In genomic region chr21:41560701-41561158, GRCh38 we compare ENCODE assay signal across 14 cellular contexts. TPM values are rescaled to one million over a fixed set of nuclear protein-coding genes. Genes with fewer than 3 reads are reported as not detected.
DNase-seq lines count a peak whose midpoint lies in the region; ATAC-seq and TF ChIP-seq lines count a peak whose summit lies in the region.
"Had no signal": no experiment of that assay in that cellular context is flagged by ENCODE, and none has a peak within 500 bp of the region (broad histone marks: within the 10 kb centered on the region; RNA-seq: fewer than 3 reads in every experiment).

No MANE protein-coding gene starts in this region.

- H3K27me3 ChIP-seq in Peyer's patch (no peaks in the 10 kb centered on the region), muscle layer of duodenum (ENCODE audit: low read depth, low read length) (no peaks in the 10 kb centered on the region)

- no peak overlapping the region for H3K4me3 Mint-ChIP-seq in activated naive CD8-positive, alpha-beta T cell treated with anti-CD3 and anti-CD28 coated beads, Interleukin-2, amount 50 U/mL, for 24 hours

- no peaks in the 10 kb centered on the region for H3K9me3 Mint-ChIP-seq in activated naive CD8-positive, alpha-beta T cell treated with anti-CD3 and anti-CD28 coated beads, Interleukin-2, amount 50 U/mL, for 24 hours

- H3K4me1 Mint-ChIP-seq in activated naive CD8-positive, alpha-beta T cell treated with anti-CD3 and anti-CD28 coated beads, Interleukin-2, amount 50 U/mL, for 24 hours: peaks cover 18% of the 10 kb centered on the region

- H3K9me3 ChIP-seq in Peyer's patch (no peaks in the 10 kb centered on the region), muscle layer of duodenum (ENCODE audit: control insufficient read depth in 1 of 2, low read length in 2 of 2) (no peaks in the 10 kb centered on the region)

- no peak overlapping the region for H3K4me3 ChIP-seq in Peyer's patch
- no peak overlapping the region for H3K4me3 ChIP-seq in muscle layer of duodenum (ENCODE audit: low read depth in 1 of 2, low read length in 2 of 2)

- no peak overlapping the region for H3K27ac Mint-ChIP-seq in activated naive CD8-positive, alpha-beta T cell treated with anti-CD3 and anti-CD28 coated beads, Interleukin-2, amount 50 U/mL, for 24 hours

- H3K27ac ChIP-seq in Peyer's patch (peak overlapping the region in 3 of 4 donors; percentile 72 to 89 (median 88)), muscle layer of duodenum (ENCODE audit: low read length) (peak overlapping the region; percentile 40)

- peak; percentile 48 to 77 for TF ChIP-seq POLR2A in Peyer's patch (IDR thresholded peaks at IDR 0.05)

- no peaks in the 10 kb centered on the region for H3K36me3 Mint-ChIP-seq in activated naive CD8-positive, alpha-beta T cell treated with anti-CD3 and anti-CD28 coated beads, Interleukin-2, amount 50 U/mL, for 24 hours (ENCODE audit: low read depth)

- peak in 3 of 6 experiments; percentile 39 to 60 (median 57) for TF ChIP-seq CTCF in Peyer's patch (IDR thresholded peaks at IDR 0.05)

- H3K27me3 Mint-ChIP-seq in activated naive CD8-positive, alpha-beta T cell treated with anti-CD3 and anti-CD28 coated beads, Interleukin-2, amount 50 U/mL, for 24 hours: peaks cover 28% of the 10 kb centered on the region

- peak; percentile 11 for ATAC-seq in esophagus mucosa
- no peak for ATAC-seq in activated naive CD8-positive, alpha-beta T cell treated with anti-CD3 and anti-CD28 coated beads, Interleukin-2, amount 50 U/mL, for 24 hours

- H3K4me1 ChIP-seq in Peyer's patch (peaks cover 0 to 41% (median 0%) of the 10 kb centered on the region in 4 donors), muscle layer of duodenum (ENCODE audit: control insufficient read depth in 1 of 2, insufficient read depth in 2 of 2, low read length in 2 of 2) (no peaks in the 10 kb centered on the region)

- H3K36me3 ChIP-seq in Peyer's patch (no peaks in the 10 kb centered on the region), muscle layer of duodenum (ENCODE audit: control insufficient read depth in 1 of 2, insufficient read depth in 2 of 2, low read length in 2 of 2) (no peaks in the 10 kb centered on the region)

- DNase-seq in Peyer's patch: peak in 2 of 3 donors; percentile 79 to 86
- DNase-seq in anterior cingulate cortex (lab: John Stamatoyannopoulos, UW): no peak
- no peak for DNase-seq in AG08395 (ENCODE audit: low spot score)
- no peak for DNase-seq in activated naive CD8-positive, alpha-beta T cell treated with anti-CD3 and anti-CD28 coated beads, Interleukin-2, amount 50 U/mL, for 24 hours
- DNase-seq in SK-N-DZ (ENCODE audit: low spot score): no peak
- DNase-seq: NCI-H2107, NCI-H345, NCI-H748 treated with DMSO at 0.1 percent for 48 hours, SHP77 had no signal

RNA-seq across cellular contexts. Expression of gene TMPRSS2, which starts 52.8 kb away (rescaled TPM):
- total RNA-seq in Peyer's patch: 100 to 1,000 TPM in 3 of 4 donors, 10 to 100 TPM in 1; 39.6 to 419 (median 352) TPM
- total RNA-seq in esophagus mucosa: 41.6 TPM
- not detected in 2 replicates for polyA plus RNA-seq in SK-N-DZ (2014; cell fraction: cytosol; rRNA removed)
- polyA plus RNA-seq in SK-N-DZ (2014; cell fraction: nucleus; rRNA removed): not detected in 2 replicates
- total RNA-seq: HT1080 had no signal
- polyA plus RNA-seq: AG04450, BJ had no signal

Comparison
In these comparisons a context has a peak if more than half of its experiments do, and no peak if none do; other contexts are left out.
1. DNase-seq: peak in Peyer's patch (2 of 3); none in anterior cingulate cortex (0 of 58), AG08395 (single experiment), activated naive CD8-positive, alpha-beta T cell treated with anti-CD3 and anti-CD28 coated beads, Interleukin-2, amount 50 U/mL, for 24 hours (single experiment) and SK-N-DZ (single experiment).